2 cellular contexts compared by ENCODE assay signal in the genomic region with DNA sequence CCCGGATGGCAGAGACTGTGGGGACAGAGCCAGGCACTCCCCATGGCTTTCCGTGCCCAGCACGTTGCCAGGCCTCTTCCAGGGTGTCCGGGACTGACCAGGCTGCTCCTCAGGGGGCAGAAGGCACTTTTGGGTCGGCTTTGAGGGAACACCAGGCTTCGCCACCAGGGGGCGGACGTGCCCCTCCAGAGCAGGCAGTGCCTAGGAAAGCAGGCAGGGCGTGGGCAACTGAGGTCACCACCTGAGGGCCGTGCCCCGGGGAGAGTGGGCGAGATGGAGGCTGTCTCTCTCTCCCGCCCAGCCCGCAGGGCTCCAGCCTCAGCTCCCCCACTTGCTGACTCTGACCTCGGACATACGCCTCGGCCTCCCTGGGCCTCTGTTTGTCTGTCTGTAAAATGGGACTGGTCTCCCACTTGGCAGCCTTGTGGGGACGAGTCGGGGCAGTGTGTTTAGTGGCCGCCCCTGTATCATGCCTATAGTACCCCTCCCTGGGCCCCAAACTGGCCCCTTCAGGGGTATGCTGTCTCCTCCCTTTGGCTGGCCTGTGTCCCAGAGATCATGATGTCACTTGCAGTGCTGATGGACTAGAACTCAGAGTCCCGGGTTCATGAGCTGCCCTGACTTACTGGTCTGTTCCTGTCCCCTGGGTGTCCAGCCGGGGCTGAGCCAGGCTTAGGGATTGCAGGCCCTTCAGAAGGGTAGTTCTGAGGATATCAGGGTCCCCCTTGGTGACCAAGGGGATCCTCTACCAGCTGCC.
A peak's percentile ranks its signal among the peaks of the same experiment; 100 is the strongest.
TF ChIP-seq lines count a peak whose summit lies in the region.

No MANE protein-coding gene starts in this region.

TF ChIP-seq in A549, 52 proteins besides CTCF, POLR2A, EP300 and RAD21:
- peak; percentile 49; the same call in 1 of the 2 replicates for TF ChIP-seq HDAC2 (IDR thresholded peaks at IDR 0.05)
- 0 out of 5 replicates have a peak, but pooled peaks of 1 of the 2 experiments have one; percentile 21 for TF ChIP-seq JUN (IDR thresholded peaks at IDR 0.05)
- peak; percentile 86 for TF ChIP-seq KDM1A (IDR thresholded peaks at IDR 0.05; ENCODE audit: low read depth)
- 0 out of 2 replicates have a peak, but pooled peaks have one; percentile 45 for TF ChIP-seq CHD4 (IDR thresholded peaks at IDR 0.05; ENCODE audit: borderline replicate concordance)
- no peak for TF ChIP-seq E2F6 (IDR thresholded peaks at IDR 0.05; ENCODE audit: borderline replicate concordance, low read depth)
- TF ChIP-seq SMC3 (IDR thresholded peaks at IDR 0.05), result peak; percentile 67
- TF ChIP-seq NPAS2 (CRISPR knock-in tag; IDR thresholded peaks at IDR 0.05; ENCODE audit: borderline replicate concordance), result no peak

TF ChIP-seq in endothelial cell of umbilical vein, 7 proteins besides CTCF, POLR2A, EP300 and RAD21:
- TF ChIP-seq, protein P1, sequence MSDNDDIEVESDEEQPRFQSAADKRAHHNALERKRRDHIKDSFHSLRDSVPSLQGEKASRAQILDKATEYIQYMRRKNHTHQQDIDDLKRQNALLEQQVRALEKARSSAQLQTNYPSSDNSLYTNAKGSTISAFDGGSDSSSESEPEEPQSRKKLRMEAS (IDR thresholded peaks at IDR 0.05; ENCODE audit: insufficient read depth, insufficient read length), result no peak
- no peak for TF ChIP-seq FOS (IDR thresholded peaks at IDR 0.05; ENCODE audit: borderline replicate concordance, insufficient read depth, low read length)
- TF ChIP-seq MYC (IDR thresholded peaks at IDR 0.05; ENCODE audit: low read depth, low read length), result no peak
- no peak for TF ChIP-seq POLR2AphosphoS5 (IDR thresholded peaks at IDR 0.05; ENCODE audit: insufficient read depth, low read depth, low read length)
- TF ChIP-seq JUN (IDR thresholded peaks at IDR 0.05; ENCODE audit: borderline replicate concordance, insufficient read depth, insufficient read length, low read depth), result no peak
- TF ChIP-seq GATA2 (IDR thresholded peaks at IDR 0.05; ENCODE audit: insufficient read depth, insufficient read length, low read depth, low read length), result no peak
- no peak for TF ChIP-seq EZH2 (IDR thresholded peaks at IDR 0.05; ENCODE audit: borderline replicate concordance, low read depth, low read length, severe bottlenecking)
